In genomic region chr16:2493608-2494007, GRCh38 we compare ENCODE assay signal across 23 cellular contexts. TPM values are rescaled to one million over a fixed set of nuclear protein-coding genes. Genes with fewer than 3 reads are reported as not detected.
"Had no signal": no experiment of that assay in that cellular context is flagged by ENCODE, and none has a peak within 500 bp of the region (broad histone marks: within the 10 kb centered on the region; RNA-seq: fewer than 3 reads in every experiment).

No MANE protein-coding gene starts in this region.

- H3K36me3 ChIP-seq: transverse colon had no signal

- H3K27me3 ChIP-seq: esophagus squamous epithelium, spleen, testis, transverse colon had no signal

- H3K27ac ChIP-seq: coronary artery, esophagus squamous epithelium, psoas muscle, skin epidermis, testis, transverse colon had no signal

- FAIRE-seq: endometrium had no signal

- H3K9me3 ChIP-seq: esophagus squamous epithelium, psoas muscle, spleen, testis, transverse colon had no signal

- ATAC-seq: effector memory CD8-positive, alpha-beta T cell; natural killer cell; psoas muscle; right cardiac atrium; stimulated activated memory B cell treated with anti-CD40 and anti-IgM and Interleukin-4, amounts not matched to agents 10 μg/mL and 1 μg/mL and 100 μg/mL, for 72 hours; stimulated activated naive CD8-positive, alpha-beta T cell treated with anti-CD3 and anti-CD28 coated beads, Interleukin-15, Interleukin-2, amounts not matched to agents 100 U/mL and 50 U/mL, for 24 hours had no signal

- DNase-seq: effector memory CD8-positive, alpha-beta T cell; erythroblast; esophagus squamous epithelium; foreskin melanocyte; glutamatergic neuron; hypothalamus; immature natural killer cell; islet precursor cell; natural killer cell; posterior cingulate gyrus; psoas muscle; spleen; stimulated activated CD4-positive, alpha-beta T cell treated with anti-CD3 and anti-CD28 coated beads, Interleukin-4, amount 100 ng/mL, for 4 hours; stimulated activated naive CD8-positive, alpha-beta T cell treated with anti-CD3 and anti-CD28 coated beads, Interleukin-15, Interleukin-2, amounts not matched to agents 100 U/mL and 50 U/mL, for 24 hours; substantia nigra; testis; transverse colon had no signal

- H3K4me3 ChIP-seq: coronary artery, esophagus squamous epithelium, psoas muscle, skin epidermis, spleen, testis, transverse colon had no signal

RNA-seq across cellular contexts. Expression of gene NTN3, which starts 22.5 kb away (rescaled TPM):
- total RNA-seq: mononuclear cell, natural killer cell, transverse colon had no signal
- polyA plus RNA-seq: immature natural killer cell had no signal

RNA-seq across cellular contexts. Expression of gene TEDC2, which starts 33.7 kb away (rescaled TPM):
- total RNA-seq: mononuclear cell had no signal
